13 cellular contexts compared by ENCODE assay signal in the genomic region with DNA sequence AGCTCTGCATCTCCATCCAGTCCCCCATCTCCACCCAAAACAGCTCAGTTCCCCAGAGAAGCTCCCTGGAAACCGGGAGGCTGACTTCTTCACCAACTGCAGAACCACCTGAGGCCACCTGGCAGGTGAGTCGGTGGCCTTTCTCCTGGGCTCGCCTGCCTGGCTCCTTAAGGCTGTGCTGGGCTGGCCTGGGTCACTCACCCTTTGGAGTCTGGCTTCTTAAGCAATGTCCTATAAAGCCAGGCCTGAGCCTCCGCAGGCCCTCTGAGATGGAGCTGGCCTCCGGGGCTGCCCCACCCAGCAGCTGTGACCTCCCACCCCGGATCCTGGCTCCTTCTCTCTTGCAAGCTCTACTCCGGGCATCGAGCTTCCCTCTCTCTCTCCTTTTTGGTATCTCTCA. TPM values are rescaled to one million over a fixed set of nuclear protein-coding genes. Genes with fewer than 3 reads are reported as not detected.
DNase-seq lines count a peak whose midpoint lies in the region; TF ChIP-seq lines count a peak whose summit lies in the region.
"Not testable (repeated sequence)": the region's sequence is repeated elsewhere in the genome, so short reads cannot be mapped to it uniquely, and the experiment has no call there.
"Had no signal": no experiment of that assay in that cellular context is flagged by ENCODE, and none has a peak within 500 bp of the region (broad histone marks: within the 10 kb centered on the region; RNA-seq: fewer than 3 reads in every experiment).

No MANE protein-coding gene starts in this region.

- intact Hi-C loops in left ventricle myocardium inferior (cut with micrococcal nuclease): not testable (repeated sequence)

- H2AK5ac ChIP-seq in H9 (ENCODE audit: insufficient read length, low read length); mesenchymal stem cell (ENCODE audit: low read length, severe bottlenecking); neuronal stem cell (ENCODE audit: low read depth, low read length): not testable (repeated sequence)

- not testable (repeated sequence) for H3F3A ChIP-seq in SK-N-SH (replicated peaks; ENCODE audit: insufficient read depth)

- H3K9me2 ChIP-seq in SK-N-SH: not testable (repeated sequence)

- TF ChIP-seq EP300 in SK-N-SH (IDR thresholded peaks at IDR 0.05; ENCODE audit: borderline replicate concordance in 1 of 2, low read depth in 1 of 2, low read length in 1 of 2): not testable (repeated sequence)

- H2BK20ac ChIP-seq in H9 (ENCODE audit: low read depth, low read length, poor library complexity, severe bottlenecking): not testable (repeated sequence)

- H3K27me3 Mint-ChIP-seq in H9 (ENCODE audit: low read depth) (peaks cover 23% of the 10 kb centered on the region), type B pancreatic cell (peaks cover 42% of the 10 kb centered on the region)
- not testable (repeated sequence) for H3K27me3 Mint-ChIP-seq in chondrocyte (ENCODE audit: low read depth)

- H3K4me1 Mint-ChIP-seq in H9 (peaks cover 25 to 28% of the 10 kb centered on the region in 2 experiments), chondrocyte (ENCODE audit: low read depth) (peaks cover 25% of the 10 kb centered on the region)
- H3K4me1 Mint-ChIP-seq in type B pancreatic cell (ENCODE audit: unreplicated experiment): not testable (repeated sequence)

- no CpG with 5 or more reads among the region's 8 CpGs for WGBS in H9 (ENCODE audit: extremely low coverage, insufficient read length, low lambda C conversion rate)
- 42% methylated on average over 6 of the region's 8 CpGs for WGBS in SK-N-SH (ENCODE audit: low lambda C conversion rate)
- 53% methylated on average over 8 of the region's 8 CpGs for WGBS in mesenchymal stem cell
- no CpG with 5 or more reads among the region's 8 CpGs for WGBS in neuronal stem cell (ENCODE audit: extremely low coverage in 2 of 2, insufficient read length in 2 of 2, insufficient replicate concordance in 1 of 2), 2 donors

- not testable (repeated sequence) for H3K4me1 ChIP-seq in ACC112 (ENCODE audit: control insufficient read depth, insufficient read depth, low read length, unreplicated experiment); H9 (ENCODE audit: insufficient read depth, low read length); left ventricle myocardium inferior; mesenchymal stem cell (ENCODE audit: control insufficient read depth, insufficient read depth, low read depth, low read length); neuronal stem cell (ENCODE audit: control insufficient read depth in 2 of 2, insufficient read depth in 1 of 2, low read depth in 1 of 2, low read length in 2 of 2)
- H3K4me1 ChIP-seq in SK-N-SH (ENCODE audit: control insufficient read depth in 1 of 2, insufficient read depth in 2 of 2, low read depth in 1 of 2, low read length in 1 of 2): peaks cover 0 to 34% of the 10 kb centered on the region in 2 experiments; a peak in 1 of 4 replicates

- H3K79me2 ChIP-seq in ACC112 (ENCODE audit: control insufficient read depth, insufficient read depth, low read length, unreplicated experiment); H9 (ENCODE audit: insufficient read depth, low read length); SK-N-SH (ENCODE audit: insufficient read depth): not testable (repeated sequence)

- not testable (repeated sequence) for H3K4ac ChIP-seq in H9 (ENCODE audit: low read depth, low read length); mesenchymal stem cell (ENCODE audit: low read depth in 1 of 2, low read length in 2 of 2); neuronal stem cell (ENCODE audit: low read length)

- not testable (repeated sequence) for H3K79me1 ChIP-seq in H9 (ENCODE audit: insufficient read depth, low read depth, low read length, poor library complexity, severe bottlenecking); mesenchymal stem cell (replicated peaks; ENCODE audit: low read length, poor library complexity, severe bottlenecking); neuronal stem cell (ENCODE audit: low read depth, low read length)

- not testable (repeated sequence) for H3K27ac ChIP-seq in ACC112 (ENCODE audit: low read depth, low read length); H9 (ENCODE audit: insufficient read length, low read depth, low read length); SK-N-SH (ENCODE audit: low read depth in 2 of 2, low read length in 1 of 2); mesenchymal stem cell (ENCODE audit: low read length, poor library complexity, severe bottlenecking); neuronal stem cell (replicated peaks; ENCODE audit: low read length)
- peak overlapping the region; percentile 59 for H3K27ac ChIP-seq in left ventricle myocardium inferior (replicated peaks)

- not testable (repeated sequence) for H4K8ac ChIP-seq in H9 (replicated peaks; ENCODE audit: insufficient read length, low read depth, low read length); mesenchymal stem cell (ENCODE audit: low read length); neuronal stem cell (ENCODE audit: low read depth, low read length)

- not testable (repeated sequence) for H3K36me3 Mint-ChIP-seq in H9 (ENCODE audit: insufficient read depth in 1 of 3, low read depth in 3 of 3); chondrocyte (ENCODE audit: low read depth); type B pancreatic cell

- H3K9ac ChIP-seq in H9 (ENCODE audit: extremely low read depth, insufficient read length, low read length); SK-N-SH; neuronal stem cell (ENCODE audit: low read depth, low read length, poor library complexity): not testable (repeated sequence)
- H3K9ac ChIP-seq in mesenchymal stem cell (ENCODE audit: low read length): peak overlapping the region; percentile 80

- not testable (repeated sequence) for H3K9me3 ChIP-seq in H9 (ENCODE audit: control insufficient read depth, low read depth, low read length); SK-N-SH; left ventricle myocardium inferior (replicated peaks); mesenchymal stem cell (ENCODE audit: control insufficient read depth, low read length); neuronal stem cell (replicated peaks in 1 of 2; ENCODE audit: control insufficient read depth in 2 of 2, insufficient read depth in 1 of 2, low read depth in 1 of 2, low read length in 2 of 2)

- H4K5ac ChIP-seq in H9 (ENCODE audit: insufficient read length, low read depth, low read length): not testable (repeated sequence)

- H3K27ac Mint-ChIP-seq in H9; chondrocyte (ENCODE audit: unreplicated experiment); type B pancreatic cell: not testable (repeated sequence)

- H3K4me3 Mint-ChIP-seq in H9: peak overlapping the region; percentile 63 to 79; a peak in 4 of 5 replicates
- peak overlapping the region; percentile 73 for H3K4me3 Mint-ChIP-seq in chondrocyte (ENCODE audit: unreplicated experiment)
- H3K4me3 Mint-ChIP-seq in type B pancreatic cell: not testable (repeated sequence)

- not testable (repeated sequence) for H3K14ac ChIP-seq in H9 (ENCODE audit: insufficient read depth, low read length); mesenchymal stem cell (ENCODE audit: low read length in 2 of 2); neuronal stem cell (ENCODE audit: low read length)

- not testable (repeated sequence) for H3T11ph ChIP-seq in H9 (ENCODE audit: low read length)

- H2AFZ ChIP-seq in ACC112 (ENCODE audit: low read length, unreplicated experiment); H9 (ENCODE audit: low read length); mesenchymal stem cell (ENCODE audit: low read depth, low read length); neuronal stem cell (ENCODE audit: low read length): not testable (repeated sequence)
- H2AFZ ChIP-seq in SK-N-SH (ENCODE audit: low read depth): peak overlapping the region; percentile 29; the same call in 1 of the 2 replicates

- not testable (repeated sequence) for TF ChIP-seq RAD21 in SK-N-SH (IDR thresholded peaks at IDR 0.05; ENCODE audit: low read length)

- not testable (repeated sequence) for H2BK120ac ChIP-seq in H9 (ENCODE audit: low read depth, low read length, poor library complexity, severe bottlenecking); mesenchymal stem cell (ENCODE audit: low read depth, low read length); neuronal stem cell (ENCODE audit: low read depth, low read length)

- H3K56ac ChIP-seq in H9 (ENCODE audit: insufficient read length, low read depth, low read length): not testable (repeated sequence)

- POLR2A ChIA-PET in SK-N-SH (lab: Yijun Ruan, JAX): interaction anchor here (0.9 kb wide), 1 partner anchor 408 kb away, joined by 3 read pairs; a partner anchor contains a TSS

- H3K23ac ChIP-seq in H9 (ENCODE audit: insufficient read length, low read depth, low read length); mesenchymal stem cell (ENCODE audit: low read length in 2 of 2); neuronal stem cell (ENCODE audit: low read depth, low read length, poor library complexity): not testable (repeated sequence)

- not testable (repeated sequence) for H3K36me3 ChIP-seq in ACC112 (ENCODE audit: insufficient read depth, low read length); SK-N-SH (replicated peaks in 1 of 2; ENCODE audit: control insufficient read depth in 1 of 2, insufficient read depth in 2 of 2, low read length in 1 of 2); left ventricle myocardium inferior; mesenchymal stem cell (ENCODE audit: control insufficient read depth in 1 of 2, insufficient read depth in 2 of 2, low read depth in 1 of 2, low read length in 2 of 2); neuronal stem cell (replicated peaks in 1 of 2; ENCODE audit: control insufficient read depth in 2 of 2, insufficient read depth in 2 of 2, low read length in 2 of 2)

- H3K4me3 ChIP-seq in ACC112 (ENCODE audit: low read depth, low read length): peak overlapping the region; percentile 66; the same call in 1 of the 2 replicates
- H3K4me3 ChIP-seq in SK-N-SH (ENCODE audit: low read depth in 2 of 2, low read length in 1 of 2); neuronal stem cell (ENCODE audit: low read length in 2 of 2): not testable (repeated sequence)
- H3K4me3 ChIP-seq in left ventricle myocardium inferior: peak overlapping the region; percentile 56
- H3K4me3 ChIP-seq in mesenchymal stem cell (ENCODE audit: insufficient read depth in 1 of 2, low read depth in 1 of 2, low read length in 2 of 2): peak overlapping the region in 1 of 2 experiments; percentile 75

- H3K9me3 Mint-ChIP-seq in H9; chondrocyte (ENCODE audit: low read depth); type B pancreatic cell: not testable (repeated sequence)

- not testable (repeated sequence) for H3K23me2 ChIP-seq in H9 (ENCODE audit: insufficient read length, low read depth, low read length, poor library complexity, severe bottlenecking)

- DNase-seq in H9 (peak; percentile 28), left ventricle myocardium inferior (peak; percentile 35), type B pancreatic cell (ENCODE audit: extremely low spot score, unreplicated experiment) (peak; percentile 37)
- not testable (repeated sequence) for DNase-seq in SK-N-SH; chondrocyte (ENCODE audit: low spot score); mesenchymal stem cell; neuronal stem cell (ENCODE audit: low spot score)

- H3K18ac ChIP-seq in H9 (ENCODE audit: insufficient read length, low read depth, low read length); mesenchymal stem cell (ENCODE audit: low read depth in 1 of 2, low read length in 2 of 2): not testable (repeated sequence)
- peak overlapping the region; percentile 13 for H3K18ac ChIP-seq in neuronal stem cell (ENCODE audit: low read length)

- H2BK5ac ChIP-seq in H9 (ENCODE audit: insufficient read length, low read length); mesenchymal stem cell (ENCODE audit: low read depth, low read length, poor library complexity, severe bottlenecking); neuronal stem cell (ENCODE audit: low read length): not testable (repeated sequence)

- H2BK12ac ChIP-seq in H9 (ENCODE audit: insufficient read length, low read depth, low read length); mesenchymal stem cell (ENCODE audit: low read length in 2 of 2); neuronal stem cell (ENCODE audit: low read length): not testable (repeated sequence)

- not testable (repeated sequence) for H4K20me1 ChIP-seq in H9 (ENCODE audit: control insufficient read depth, insufficient read depth, insufficient read length); SK-N-SH (ENCODE audit: insufficient read depth)

- H3K4me2 ChIP-seq in H9 (ENCODE audit: insufficient read depth, insufficient read length, low read length): peak overlapping the region; percentile 62
- H3K4me2 ChIP-seq in SK-N-SH; mesenchymal stem cell (ENCODE audit: low read length, poor library complexity, severe bottlenecking); neuronal stem cell (ENCODE audit: insufficient read depth, low read length, poor library complexity, severe bottlenecking): not testable (repeated sequence)

- CTCF ChIA-PET in SK-N-SH (lab: Yijun Ruan, JAX): interaction anchor here (1.6 kb wide), 1 partner anchor 10 kb away, joined by 6 read pairs; no protein-coding TSS in a partner anchor

- TF ChIP-seq CTCF in H9 (conservative IDR thresholded peaks at IDR 0.05); SK-N-SH (IDR thresholded peaks at IDR 0.05); chondrocyte (IDR thresholded peaks at IDR 0.05); left ventricle myocardium inferior (IDR thresholded peaks at IDR 0.05; ENCODE audit: borderline replicate concordance); type B pancreatic cell (conservative IDR thresholded peaks at IDR 0.05): not testable (repeated sequence)

- H3K27me3 ChIP-seq in ACC112 (ENCODE audit: insufficient read depth, low read length); H9 (ENCODE audit: insufficient read depth, low read length); SK-N-SH (ENCODE audit: insufficient read depth): not testable (repeated sequence)
- H3K27me3 ChIP-seq in left ventricle myocardium inferior (ENCODE audit: low read depth) (peaks cover 69% of the 10 kb centered on the region), mesenchymal stem cell (ENCODE audit: control insufficient read depth in 1 of 2, insufficient read depth in 1 of 2, low read length in 2 of 2) (peaks cover under 1 to 16% of the 10 kb centered on the region in 2 experiments), neuronal stem cell (ENCODE audit: control insufficient read depth in 3 of 3, insufficient read depth in 3 of 3, low read depth in 1 of 3, low read length in 3 of 3) (peaks cover 0 to 28% (median 0%) of the 10 kb centered on the region in 3 experiments)

- H4K91ac ChIP-seq in H9 (ENCODE audit: insufficient read length, low read depth, low read length); mesenchymal stem cell (ENCODE audit: low read length); neuronal stem cell (ENCODE audit: low read depth, low read length, poor library complexity): not testable (repeated sequence)

- not testable (repeated sequence) for H2BK15ac ChIP-seq in H9 (ENCODE audit: low read depth, low read length); mesenchymal stem cell (ENCODE audit: low read depth, poor library complexity, severe bottlenecking); neuronal stem cell (ENCODE audit: low read length)

RNA-seq across cellular contexts. Expression of a gene that starts 46.1 kb away (rescaled TPM):
- not detected in 2 replicates for total RNA-seq in H9 (2021)
- 0.02 and 0.05 TPM in 2 replicates for polyA plus RNA-seq in SK-N-SH (2012; rRNA removed)
- 0.08 and 0.09 TPM in 2 replicates for polyA plus RNA-seq in SK-N-SH (2012; cell fraction: cytosol; rRNA removed)
- 0.02 and 0.06 TPM in 2 replicates for polyA plus RNA-seq in SK-N-SH (2012; cell fraction: nucleus; rRNA removed)
- 0.24 to 0.37 TPM (median 0.31 TPM) in 3 replicates for total RNA-seq in chondrocyte
- total RNA-seq in left ventricle myocardium inferior: 0.16 TPM
- not detected for polyA plus RNA-seq in mesenchymal stem cell (2013, experiment 1 of 2)
- not detected for polyA plus RNA-seq in mesenchymal stem cell (2013, experiment 2 of 2)
- not detected for polyA plus RNA-seq in neuronal stem cell (2013, experiment 1 of 2)
- 0.01 TPM for polyA plus RNA-seq in neuronal stem cell (2013, experiment 2 of 2)
- 0.29 and 0.50 TPM in 2 replicates for total RNA-seq in type B pancreatic cell (ENCODE audit: low replicate concordance)
- total RNA-seq: A673; CD4-positive, CD25-positive, alpha-beta regulatory T cell; G401; GM12878 had no signal
- polyA plus RNA-seq: CD4-positive, CD25-positive, alpha-beta regulatory T cell; GM12878; IgD-negative memory B cell had no signal
